ENCODE assay signal across 8 cellular contexts in genomic region chr3:49357466-49358216, GRCh38.
DNase-seq lines count a peak whose midpoint lies in the region; ATAC-seq and TF ChIP-seq lines count a peak whose summit lies in the region.

No MANE protein-coding gene starts in this region.

- TF ChIP-seq CTCF in choroid plexus epithelial cell (conservative IDR thresholded peaks at IDR 0.05; ENCODE audit: low read depth, low read length), result no peak

- peak overlapping the region; percentile 61 for H3K4me3 ChIP-seq in choroid plexus epithelial cell (ENCODE audit: low read depth, low read length)

- peak; percentile 50 to 54 for ATAC-seq in activated CD4-positive, CD25-positive, alpha-beta regulatory T cell treated with anti-CD3 and anti-CD28 coated beads, Interleukin-2, amount 50 U/mL, for 24 hours

- peak; percentile 37 for DNase-seq in NK-92 treated with Interleukin-12 subunit alpha and Interleukin-12 subunit beta, amount 100 ng/mL, for 24 hours (lab: John Stamatoyannopoulos, UW)
- DNase-seq in NK-92 (lab: John Stamatoyannopoulos, UW; ENCODE audit: unreplicated experiment) (no peak), HK-2 (ENCODE audit: unreplicated experiment) (peak; percentile 62), choroid plexus epithelial cell (ENCODE audit: low read depth) (peak; percentile 93), left kidney (ENCODE audit: low read depth, low spot score) (peak; percentile 62), SKM-1 (lab: John Stamatoyannopoulos, UW; ENCODE audit: unreplicated experiment) (no peak)
- peak; percentile 63 for DNase-seq in stimulated activated CD4-positive, alpha-beta T cell treated with anti-CD3 and anti-CD28 coated beads, Interleukin-4, amount 100 ng/mL, for 1 hour

Comparison
In these comparisons a context has a peak if more than half of its experiments do, and no peak if none do; other contexts are left out.
1. DNase-seq: peak in NK-92 treated with Interleukin-12 subunit alpha and Interleukin-12 subunit beta, amount 100 ng/mL, for 24 hours (single experiment), HK-2 (single experiment), choroid plexus epithelial cell (single experiment), left kidney (single experiment) and stimulated activated CD4-positive, alpha-beta T cell treated with anti-CD3 and anti-CD28 coated beads, Interleukin-4, amount 100 ng/mL, for 1 hour (single experiment); none in NK-92 (single experiment) and SKM-1 (single experiment).